ENCODE assay signal across 8 cellular contexts in genomic region chr4:8157944-8158709, GRCh38. TPM values are rescaled to one million over a fixed set of nuclear protein-coding genes. Genes with fewer than 3 reads are reported as not detected.
DNase-seq lines count a peak whose midpoint lies in the region; ATAC-seq, FAIRE-seq and TF ChIP-seq lines count a peak whose summit lies in the region.

No MANE protein-coding gene starts in this region.

- H3K9me3 ChIP-seq in iPS-18c (ENCODE audit: control insufficient read depth, insufficient read depth, low read length) (no peaks in the 10 kb centered on the region), stomach smooth muscle (ENCODE audit: control insufficient read depth in 2 of 2, low read length in 2 of 2) (no peaks in the 10 kb centered on the region)

- H3K27ac Mint-ChIP-seq in activated T-helper 17 cell treated with anti-CD3 and anti-CD28 coated beads, Interleukin-2, amount 50 U/mL, for 72 hours: no peak overlapping the region

- H3K27me3 ChIP-seq in stomach smooth muscle (ENCODE audit: control insufficient read depth in 1 of 2, insufficient read depth in 2 of 2, low read length in 2 of 2): peaks cover 0 to 4% of the 10 kb centered on the region in 2 donors

- H3K4me3 ChIP-seq in iPS-18c (ENCODE audit: insufficient read depth, low read depth, low read length) (peak overlapping the region; percentile 67), stomach smooth muscle (ENCODE audit: low read length in 2 of 2) (peak overlapping the region; percentile 77 to 94)

- DNase-seq in NCI-H1092 treated with DMSO at 0.1 percent for 48 hours (lab: John Stamatoyannopoulos, UW) (peak; percentile 50), NCI-H1092 (lab: John Stamatoyannopoulos, UW) (no peak), GM12892 (ENCODE audit: insufficient read length) (no peak)

- peak; percentile 0 for ATAC-seq in activated T-helper 17 cell treated with anti-CD3 and anti-CD28 coated beads, Interleukin-2, amount 50 U/mL, for 72 hours (replicated peaks)
- ATAC-seq in HG02938 (IDR thresholded peaks at IDR 0.05; ENCODE audit: unreplicated experiment): no peak
- ATAC-seq in HG03135 (IDR thresholded peaks at IDR 0.05; ENCODE audit: unreplicated experiment): no peak

- H3K27ac ChIP-seq in stomach smooth muscle (ENCODE audit: low read length): no peak overlapping the region

- H3K27me3 Mint-ChIP-seq in activated T-helper 17 cell treated with anti-CD3 and anti-CD28 coated beads, Interleukin-2, amount 50 U/mL, for 72 hours: no peaks in the 10 kb centered on the region

- no peaks in the 10 kb centered on the region for H3K36me3 Mint-ChIP-seq in activated T-helper 17 cell treated with anti-CD3 and anti-CD28 coated beads, Interleukin-2, amount 50 U/mL, for 72 hours (ENCODE audit: low read depth)

- H3K9me3 Mint-ChIP-seq in activated T-helper 17 cell treated with anti-CD3 and anti-CD28 coated beads, Interleukin-2, amount 50 U/mL, for 72 hours: no peaks in the 10 kb centered on the region

- no peaks in the 10 kb centered on the region for H3K36me3 ChIP-seq in stomach smooth muscle (ENCODE audit: control insufficient read depth in 2 of 2, insufficient read depth in 2 of 2, low read length in 2 of 2)

- H3K9ac ChIP-seq in stomach smooth muscle (ENCODE audit: low read length in 2 of 2): no peak overlapping the region

- no peak for TF ChIP-seq POLR2A in GM12892 (IDR thresholded peaks at IDR 0.05; ENCODE audit: low read depth, low read length)

- H3K4me1 ChIP-seq in stomach smooth muscle (ENCODE audit: control insufficient read depth, insufficient read depth, low read length): peaks cover 26% of the 10 kb centered on the region

- no peak for FAIRE-seq in GM12892 (lab: Jason Lieb, UNC)

- H3K4me1 Mint-ChIP-seq in activated T-helper 17 cell treated with anti-CD3 and anti-CD28 coated beads, Interleukin-2, amount 50 U/mL, for 72 hours: peaks cover 9% of the 10 kb centered on the region

- H3K4me3 Mint-ChIP-seq in activated T-helper 17 cell treated with anti-CD3 and anti-CD28 coated beads, Interleukin-2, amount 50 U/mL, for 72 hours: peak overlapping the region; percentile 93

RNA-seq across cellular contexts. Expression of gene ABLIM2, which starts 0.5 kb away (rescaled TPM):
- total RNA-seq in activated T-helper 17 cell treated with anti-CD3 and anti-CD28 coated beads, Interleukin-2, amount 50 U/mL, for 72 hours: under 1 TPM; 0.53 to 0.82 TPM
- polyA plus RNA-seq in GM12892 (2012; ENCODE audit: missing spikeins): 0.13 TPM

RNA-seq across cellular contexts. Expression of gene SH3TC1, which starts 41.0 kb away (rescaled TPM):
- total RNA-seq in activated T-helper 17 cell treated with anti-CD3 and anti-CD28 coated beads, Interleukin-2, amount 50 U/mL, for 72 hours: 10 to 100 TPM; 23.1 to 37.4 TPM
- 12.2 TPM for polyA plus RNA-seq in GM12892 (2012; ENCODE audit: missing spikeins)
